ENCODE assay signal across 17 cellular contexts in the genomic region with DNA sequence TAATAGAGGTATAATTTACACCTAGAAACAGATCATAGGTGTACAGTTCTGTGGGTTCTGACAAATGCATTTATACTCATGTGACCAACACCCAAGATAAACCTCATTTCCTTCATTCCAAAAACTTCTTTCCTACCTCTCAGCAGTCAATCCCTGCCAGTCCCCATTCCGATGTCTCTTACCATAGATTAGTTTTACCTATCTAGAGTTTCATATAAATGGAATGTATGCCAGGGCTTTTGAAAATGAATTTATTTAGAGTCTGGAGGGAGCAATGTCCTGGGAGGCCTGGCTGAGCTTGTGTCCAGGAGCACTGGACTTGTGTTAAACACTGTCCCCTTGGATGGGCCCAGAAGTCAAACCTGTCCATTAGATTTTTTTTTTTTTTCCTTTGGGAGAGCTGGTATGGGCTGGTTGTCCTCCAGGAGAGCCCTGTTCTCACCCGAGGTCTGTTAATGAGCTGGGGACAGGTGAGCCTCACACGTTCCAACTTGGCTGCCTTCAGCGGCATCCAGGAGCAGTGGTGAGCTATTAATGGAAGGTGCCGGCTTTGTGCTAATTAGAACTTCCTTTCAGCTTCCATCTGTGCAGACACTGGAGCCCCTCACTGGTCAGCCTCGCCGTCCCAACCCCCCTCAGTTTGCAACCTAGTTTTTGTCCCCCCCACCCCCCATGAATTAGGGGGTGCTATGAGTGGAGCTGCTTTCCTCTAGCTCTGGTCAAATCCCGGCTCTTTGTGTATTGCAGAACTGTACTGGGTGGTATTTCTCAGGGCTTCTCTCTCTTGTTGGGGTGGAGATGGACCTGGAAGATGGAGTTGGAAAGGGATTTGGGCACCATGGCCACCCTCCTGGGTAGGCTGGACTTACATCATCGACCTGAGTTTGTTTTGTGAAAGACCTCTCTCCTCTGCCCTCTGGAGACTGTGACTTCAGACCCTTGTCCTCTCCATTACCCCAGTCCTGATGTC.
"Had no signal": no experiment of that assay in that cellular context is flagged by ENCODE, and none has a peak within 500 bp of the region (broad histone marks: within the 10 kb centered on the region; RNA-seq: fewer than 3 reads in every experiment).

No MANE protein-coding gene starts in this region.

- H3K36me3 Mint-ChIP-seq: naive thymus-derived CD8-positive, alpha-beta T cell; stimulated activated memory B cell treated with anti-CD40 and anti-IgM and Interleukin-4, amounts not matched to agents 10 μg/mL and 1 μg/mL and 100 μg/mL, for 72 hours had no signal

- H3K9me3 Mint-ChIP-seq: stimulated activated memory B cell treated with anti-CD40 and anti-IgM and Interleukin-4, amounts not matched to agents 10 μg/mL and 1 μg/mL and 100 μg/mL, for 72 hours; stimulated activated naive CD8-positive, alpha-beta T cell treated with anti-CD3 and anti-CD28 coated beads, Interleukin-15, Interleukin-2, amounts not matched to agents 100 ng/mL and 50 ng/mL, for 24 hours had no signal

- H3K4me3 Mint-ChIP-seq: naive thymus-derived CD8-positive, alpha-beta T cell; stimulated activated memory B cell treated with anti-CD40 and anti-IgM and Interleukin-4, amounts not matched to agents 10 μg/mL and 1 μg/mL and 100 μg/mL, for 72 hours; stimulated activated naive CD8-positive, alpha-beta T cell treated with anti-CD3 and anti-CD28 coated beads, Interleukin-15, Interleukin-2, amounts not matched to agents 100 ng/mL and 50 ng/mL, for 24 hours had no signal

- DNase-seq: effector CD8-positive, alpha-beta T cell; esophagus squamous epithelium; foreskin fibroblast; mucosa of descending colon; naive thymus-derived CD8-positive, alpha-beta T cell; stimulated activated CD4-positive, alpha-beta T cell treated with anti-CD3 and anti-CD28 coated beads, Interleukin-15, amount 100 ng/mL, for 24 hours; stimulated activated CD4-positive, alpha-beta T cell treated with anti-CD3 and anti-CD28 coated beads, Interleukin-1b, Interleukin-23, amount 100 ng/mL, for 48 hours; stimulated activated CD4-positive, alpha-beta T cell treated with anti-CD3 and anti-CD28 coated beads, Interleukin-4, amount 100 ng/mL, for 24 hours; transverse colon had no signal

- H3K36me3 ChIP-seq: esophagus squamous epithelium, gastroesophageal sphincter, spleen, thoracic aorta, transverse colon had no signal

- H3K27ac Mint-ChIP-seq: naive thymus-derived CD8-positive, alpha-beta T cell; stimulated activated memory B cell treated with anti-CD40 and anti-IgM and Interleukin-4, amounts not matched to agents 10 μg/mL and 1 μg/mL and 100 μg/mL, for 72 hours; stimulated activated naive CD8-positive, alpha-beta T cell treated with anti-CD3 and anti-CD28 coated beads, Interleukin-15, Interleukin-2, amounts not matched to agents 100 ng/mL and 50 ng/mL, for 24 hours had no signal

- H3K27ac ChIP-seq: coronary artery, epithelial cell of prostate, esophagus squamous epithelium, gastroesophageal sphincter, spleen, thoracic aorta, transverse colon had no signal

- H3K9me3 ChIP-seq: gastroesophageal sphincter, mucosa of descending colon, spleen, thoracic aorta, transverse colon had no signal

- H3K4me3 ChIP-seq: coronary artery, esophagus squamous epithelium, gastroesophageal sphincter, mucosa of descending colon, spleen, thoracic aorta, transverse colon had no signal

- ATAC-seq: gastroesophageal sphincter; mucosa of descending colon; naive thymus-derived CD8-positive, alpha-beta T cell; sciatic nerve; stimulated activated memory B cell treated with anti-CD40 and anti-IgM and Interleukin-4, amounts not matched to agents 10 μg/mL and 1 μg/mL and 100 μg/mL, for 72 hours had no signal
